Comparison of ENCODE assay signal across 8 cellular contexts in genomic region chr17:32111141-32111771, GRCh38. TPM values are rescaled to one million over a fixed set of nuclear protein-coding genes. Genes with fewer than 3 reads are reported as not detected.
DNase-seq lines count a peak whose midpoint lies in the region; ATAC-seq and TF ChIP-seq lines count a peak whose summit lies in the region.

No MANE protein-coding gene starts in this region.

- ATAC-seq in HG02884 (IDR thresholded peaks at IDR 0.05; ENCODE audit: unreplicated experiment), result no peak
- ATAC-seq in GM18907 (IDR thresholded peaks at IDR 0.05; ENCODE audit: unreplicated experiment), result no peak

- no peak overlapping the region for H3K4me3 ChIP-seq in fibroblast of villous mesenchyme (ENCODE audit: low read depth, low read length)
- no peak overlapping the region for H3K4me3 ChIP-seq in retinal pigment epithelial cell (ENCODE audit: low read length)

- DNase-seq in Daoy (ENCODE audit: low read depth) (peak; percentile 54), NCI-H1694 treated with DMSO at 0.1 percent for 48 hours (lab: John Stamatoyannopoulos, UW) (peak; percentile 79), fibroblast of villous mesenchyme (ENCODE audit: low read depth) (peak; percentile 57), retinal pigment epithelial cell (ENCODE audit: low read depth) (no peak), NCI-H526 treated with DMSO at 0.1 percent for 48 hours (lab: John Stamatoyannopoulos, UW) (no peak)
- DNase-seq in activated CD8-positive, alpha-beta memory T cell treated with anti-CD3 and anti-CD28 coated beads, Interleukin-2, amount 50 U/mL, for 48 hours, result peak; percentile 59

- TF ChIP-seq CTCF in fibroblast of villous mesenchyme (IDR thresholded peaks at IDR 0.05; ENCODE audit: insufficient read depth, low read depth, low read length) (peak; percentile 42), retinal pigment epithelial cell (conservative IDR thresholded peaks at IDR 0.05; ENCODE audit: low read depth, low read length) (peak; percentile 50)

RNA-seq across cellular contexts. Expression of gene RHOT1, which starts 31.0 kb away (rescaled TPM):
- total RNA-seq in Daoy (2014; rRNA removed; shearing (Covaris generic)), result 40.5 and 49.9 TPM in 2 replicates
- total RNA-seq in fibroblast of villous mesenchyme, result 29.0 and 48.8 TPM in 2 replicates

Comparison
In these comparisons a context has a peak if more than half of its experiments do, and no peak if none do; other contexts are left out.
1. DNase-seq: peak in Daoy (single experiment), NCI-H1694 treated with DMSO at 0.1 percent for 48 hours (single experiment), activated CD8-positive, alpha-beta memory T cell treated with anti-CD3 and anti-CD28 coated beads, Interleukin-2, amount 50 U/mL, for 48 hours (single experiment) and fibroblast of villous mesenchyme (single experiment); none in retinal pigment epithelial cell (single experiment) and NCI-H526 treated with DMSO at 0.1 percent for 48 hours (single experiment).